11 cellular contexts compared by ENCODE assay signal in genomic region chr7:131010029-131010705, GRCh38.
DNase-seq lines count a peak whose midpoint lies in the region; ATAC-seq and TF ChIP-seq lines count a peak whose summit lies in the region.
"Had no signal": no experiment of that assay in that cellular context is flagged by ENCODE, and none has a peak within 500 bp of the region (broad histone marks: within the 10 kb centered on the region; RNA-seq: fewer than 3 reads in every experiment).

No MANE protein-coding gene starts in this region.

- POLR2A ChIA-PET in SK-N-SH (lab: Yijun Ruan, JAX) = no interaction called here
- POLR2A ChIA-PET in PC-3 (lab: Charles Lee; ENCODE audit: unreplicated experiment) = interaction anchor here (0.6 kb wide), 1 partner anchor 688 kb away, joined by 4 read pairs; no protein-coding TSS in a partner anchor

- no peak overlapping the region for H2AFZ ChIP-seq in SK-N-SH (ENCODE audit: low read depth)
- H2AFZ ChIP-seq in PC-3 (ENCODE audit: low read length) = no peak overlapping the region
- H2AFZ ChIP-seq: hepatocyte had no signal

- TF ChIP-seq EP300 in SK-N-SH (IDR thresholded peaks at IDR 0.05; ENCODE audit: borderline replicate concordance in 1 of 2, low read depth in 1 of 2, low read length in 1 of 2) = no peak

- CTCF ChIA-PET in SK-N-SH (lab: Yijun Ruan, JAX) (interaction anchor here (0.9 to 2.6 kb wide), 4 partner anchors 28 to 114 kb away, joined by 3 to 13 read pairs (median 6); no protein-coding TSS in a partner anchor), PC-3 (lab: Charles Lee) (no interaction called here)

- H3K4me2 ChIP-seq in SK-N-SH (no peak overlapping the region; the same call in 1 of the 2 replicates), PC-3 (ENCODE audit: low read length) (0 out of 2 replicates have a peak overlapping the region, but pooled peaks have one; percentile 58)
- H3K4me2 ChIP-seq: hepatocyte had no signal

- H3K79me2 ChIP-seq in SK-N-SH (ENCODE audit: insufficient read depth) = peaks cover 88% of the 10 kb centered on the region
- peaks cover 75% of the 10 kb centered on the region for H3K79me2 ChIP-seq in PC-3 (ENCODE audit: low read length)

- no TSS peak for BruUV-seq in PC-3 (replicated peaks; lab: Mats Ljungman, UMichigan)

- DNase-seq in SK-N-SH (no peak), PC-3 (no peak), dorsolateral prefrontal cortex (no peak), EL (no peak), NCI-H1417 treated with DMSO at 0.1 percent for 48 hours (lab: John Stamatoyannopoulos, UW) (no peak)
- DNase-seq: GDM1, NCI-H1694 had no signal

- H3F3A ChIP-seq in SK-N-SH (replicated peaks; ENCODE audit: insufficient read depth) (peaks cover 61% of the 10 kb centered on the region), PC-3 (ENCODE audit: low read length, unreplicated experiment) (peaks cover 9% of the 10 kb centered on the region)

- TF ChIP-seq CTCF in SK-N-SH (IDR thresholded peaks at IDR 0.05) (no peak), PC-3 (conservative IDR thresholded peaks at IDR 0.05; ENCODE audit: low read depth, low read length) (no peak), dorsolateral prefrontal cortex (IDR thresholded peaks at IDR 0.05 in 54 of 56, conservative IDR thresholded peaks at IDR 0.05 in 2 of 56; ENCODE audit: low read depth in 1 of 56, partially characterized antibody in 56 of 56) (no peak)

- WGBS in SK-N-SH (ENCODE audit: low lambda C conversion rate) = 98% methylated on average over 12 of the region's 12 CpGs

- H3K27me3 ChIP-seq in SK-N-SH (ENCODE audit: insufficient read depth) (no peaks in the 10 kb centered on the region), PC-3 (ENCODE audit: low read length) (no peaks in the 10 kb centered on the region), dorsolateral prefrontal cortex (no peaks in the 10 kb centered on the region)
- H3K27me3 ChIP-seq: hepatocyte had no signal

- H4K20me1 ChIP-seq in SK-N-SH (ENCODE audit: insufficient read depth) (no peaks in the 10 kb centered on the region), PC-3 (ENCODE audit: low read length) (no peaks in the 10 kb centered on the region)

- ATAC-seq in SK-N-SH treated with all-trans-retinoic acid at 6 μM for 48 hours = no peak
- ATAC-seq in PC-3 = no peak
- ATAC-seq in HG02759 (IDR thresholded peaks at IDR 0.05; ENCODE audit: unreplicated experiment) = no peak

- intact Hi-C loops in PC-3 (cut with micrococcal nuclease) = no loop called here
- intact Hi-C loops in dorsolateral prefrontal cortex (cut with DNase I) = no loop called here

- H3K27ac ChIP-seq in SK-N-SH (ENCODE audit: low read depth in 2 of 2, low read length in 1 of 2) (peak overlapping the region; percentile 95 to 96; a peak in 3 of 4 replicates), PC-3 (ENCODE audit: low read length) (no peak overlapping the region), dorsolateral prefrontal cortex (peak overlapping the region in 48 of 59 donors; percentile 1 to 81 (median 62)), skin epidermis (peak overlapping the region in 11 of 21 experiments; percentile 3 to 78 (median 38))
- H3K27ac ChIP-seq: hepatocyte had no signal

- H3K36me3 ChIP-seq in SK-N-SH (replicated peaks in 1 of 2; ENCODE audit: control insufficient read depth in 1 of 2, insufficient read depth in 2 of 2, low read length in 1 of 2) = peaks cover 0 to 4% of the 10 kb centered on the region in 2 experiments
- H3K36me3 ChIP-seq in PC-3 (ENCODE audit: low read depth, low read length) = no peaks in the 10 kb centered on the region

- TF ChIP-seq RAD21 in SK-N-SH (IDR thresholded peaks at IDR 0.05; ENCODE audit: low read length) = no peak

- peaks cover 33 to 67% of the 10 kb centered on the region in 2 experiments for H3K4me1 ChIP-seq in SK-N-SH (ENCODE audit: control insufficient read depth in 1 of 2, insufficient read depth in 2 of 2, low read depth in 1 of 2, low read length in 1 of 2)
- peaks cover 53% of the 10 kb centered on the region for H3K4me1 ChIP-seq in PC-3 (ENCODE audit: insufficient read depth, low read length)

- H3K9me3 ChIP-seq in SK-N-SH = no peaks in the 10 kb centered on the region
- no peaks in the 10 kb centered on the region for H3K9me3 ChIP-seq in PC-3 (ENCODE audit: low read length)

- H3K9ac ChIP-seq in SK-N-SH (no peak overlapping the region), PC-3 (ENCODE audit: low read length) (no peak overlapping the region)

- H3K9me2 ChIP-seq in SK-N-SH (no peaks in the 10 kb centered on the region), PC-3 (replicated peaks; ENCODE audit: low read length) (no peaks in the 10 kb centered on the region)

- H3K4me3 ChIP-seq in SK-N-SH (ENCODE audit: low read depth in 2 of 2, low read length in 1 of 2) (no peak overlapping the region), PC-3 (ENCODE audit: low read length) (no peak overlapping the region), dorsolateral prefrontal cortex (no peak overlapping the region), skin epidermis (no peak overlapping the region)
- H3K4me3 ChIP-seq: hepatocyte had no signal

TF ChIP-seq in SK-N-SH, 30 proteins besides CTCF, POLR2A, EP300 and RAD21 (continues in another document):
- TF ChIP-seq NRF1 (IDR thresholded peaks at IDR 0.05; ENCODE audit: low read depth, low read length) (no peak), ZBTB33 (IDR thresholded peaks at IDR 0.05; ENCODE audit: borderline replicate concordance, low read depth) (no peak), TEAD4 (IDR thresholded peaks at IDR 0.05; ENCODE audit: borderline replicate concordance, insufficient read depth) (no peak), EZH2phosphoT487 (IDR thresholded peaks at IDR 0.05; ENCODE audit: borderline replicate concordance, low read depth) (no peak), TAF1 (IDR thresholded peaks at IDR 0.05; ENCODE audit: borderline replicate concordance, low read depth, low read length) (no peak), FOXJ3 (CRISPR knock-in tag; IDR thresholded peaks at IDR 0.05) (no peak), CHD2 (IDR thresholded peaks at IDR 0.05; ENCODE audit: low read length, partially characterized antibody) (no peak), IRF3 (IDR thresholded peaks at IDR 0.05; ENCODE audit: low read depth, low read length) (no peak)

TF ChIP-seq in SK-N-SH treated with all-trans-retinoic acid at 6 μM for 48 hours, 23 proteins besides CTCF, POLR2A, EP300 and RAD21:
- TF ChIP-seq CSRNP3 (CRISPR knock-in tag; IDR thresholded peaks at IDR 0.05) (no peak), TCF4 (CRISPR knock-in tag; IDR thresholded peaks at IDR 0.05; ENCODE audit: borderline replicate concordance) (no peak), PPARA (CRISPR knock-in tag; IDR thresholded peaks at IDR 0.05; ENCODE audit: borderline replicate concordance) (no peak), ZFP30 (CRISPR knock-in tag; IDR thresholded peaks at IDR 0.05) (no peak), ZNF565 (CRISPR knock-in tag; conservative IDR thresholded peaks at IDR 0.05; ENCODE audit: low read depth) (no peak), POU6F1 (CRISPR knock-in tag; IDR thresholded peaks at IDR 0.05; ENCODE audit: borderline replicate concordance, low read depth) (no peak), ISL1 (CRISPR knock-in tag; IDR thresholded peaks at IDR 0.05) (no peak), RARB (CRISPR knock-in tag; IDR thresholded peaks at IDR 0.05) (no peak), CREB5 (CRISPR knock-in tag; IDR thresholded peaks at IDR 0.05; ENCODE audit: low read depth) (no peak), SNAI2 (CRISPR knock-in tag; IDR thresholded peaks at IDR 0.05) (no peak)
